In the genomic region with DNA sequence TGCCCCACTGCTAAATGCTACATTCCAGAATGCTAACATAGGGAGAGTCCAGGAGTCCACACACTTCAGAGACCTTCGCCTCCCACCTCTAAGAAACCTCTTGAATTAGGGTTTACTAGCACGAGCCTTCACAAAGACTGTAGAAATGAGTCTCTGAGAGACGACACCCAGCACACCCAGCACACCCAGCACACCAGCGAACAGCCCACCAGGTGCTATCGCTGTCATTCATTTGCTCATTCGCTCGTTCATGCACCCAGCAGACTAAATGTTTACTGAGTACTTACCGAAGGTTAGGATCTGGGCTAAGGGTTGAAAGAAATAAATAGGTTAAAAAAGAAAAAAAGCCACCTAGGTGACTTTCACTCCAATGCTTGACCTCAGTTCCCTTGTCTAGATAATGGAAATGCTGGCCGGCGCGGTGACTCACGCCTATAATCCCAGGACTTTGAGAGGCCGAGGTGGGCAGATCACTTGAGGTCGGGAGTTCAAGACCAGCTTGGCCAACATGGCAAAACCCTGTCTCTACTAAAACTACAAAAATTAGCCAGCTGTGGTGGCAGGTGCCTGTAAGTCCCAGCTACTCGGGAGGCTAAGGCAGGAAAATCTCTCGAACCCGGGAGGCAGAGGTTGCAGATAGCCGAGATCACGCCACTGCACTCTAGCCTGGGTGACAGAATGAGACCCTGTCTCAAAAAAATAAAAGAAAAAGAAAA, we compare ENCODE assay signal across 1 cellular context.
TF ChIP-seq lines count a peak whose summit lies in the region.

No MANE protein-coding gene starts in this region.

TF ChIP-seq in HepG2, 621 proteins besides CTCF, POLR2A, EP300 and RAD21 (continued from another document and continues in another):
- TF ChIP-seq, protein P1, sequence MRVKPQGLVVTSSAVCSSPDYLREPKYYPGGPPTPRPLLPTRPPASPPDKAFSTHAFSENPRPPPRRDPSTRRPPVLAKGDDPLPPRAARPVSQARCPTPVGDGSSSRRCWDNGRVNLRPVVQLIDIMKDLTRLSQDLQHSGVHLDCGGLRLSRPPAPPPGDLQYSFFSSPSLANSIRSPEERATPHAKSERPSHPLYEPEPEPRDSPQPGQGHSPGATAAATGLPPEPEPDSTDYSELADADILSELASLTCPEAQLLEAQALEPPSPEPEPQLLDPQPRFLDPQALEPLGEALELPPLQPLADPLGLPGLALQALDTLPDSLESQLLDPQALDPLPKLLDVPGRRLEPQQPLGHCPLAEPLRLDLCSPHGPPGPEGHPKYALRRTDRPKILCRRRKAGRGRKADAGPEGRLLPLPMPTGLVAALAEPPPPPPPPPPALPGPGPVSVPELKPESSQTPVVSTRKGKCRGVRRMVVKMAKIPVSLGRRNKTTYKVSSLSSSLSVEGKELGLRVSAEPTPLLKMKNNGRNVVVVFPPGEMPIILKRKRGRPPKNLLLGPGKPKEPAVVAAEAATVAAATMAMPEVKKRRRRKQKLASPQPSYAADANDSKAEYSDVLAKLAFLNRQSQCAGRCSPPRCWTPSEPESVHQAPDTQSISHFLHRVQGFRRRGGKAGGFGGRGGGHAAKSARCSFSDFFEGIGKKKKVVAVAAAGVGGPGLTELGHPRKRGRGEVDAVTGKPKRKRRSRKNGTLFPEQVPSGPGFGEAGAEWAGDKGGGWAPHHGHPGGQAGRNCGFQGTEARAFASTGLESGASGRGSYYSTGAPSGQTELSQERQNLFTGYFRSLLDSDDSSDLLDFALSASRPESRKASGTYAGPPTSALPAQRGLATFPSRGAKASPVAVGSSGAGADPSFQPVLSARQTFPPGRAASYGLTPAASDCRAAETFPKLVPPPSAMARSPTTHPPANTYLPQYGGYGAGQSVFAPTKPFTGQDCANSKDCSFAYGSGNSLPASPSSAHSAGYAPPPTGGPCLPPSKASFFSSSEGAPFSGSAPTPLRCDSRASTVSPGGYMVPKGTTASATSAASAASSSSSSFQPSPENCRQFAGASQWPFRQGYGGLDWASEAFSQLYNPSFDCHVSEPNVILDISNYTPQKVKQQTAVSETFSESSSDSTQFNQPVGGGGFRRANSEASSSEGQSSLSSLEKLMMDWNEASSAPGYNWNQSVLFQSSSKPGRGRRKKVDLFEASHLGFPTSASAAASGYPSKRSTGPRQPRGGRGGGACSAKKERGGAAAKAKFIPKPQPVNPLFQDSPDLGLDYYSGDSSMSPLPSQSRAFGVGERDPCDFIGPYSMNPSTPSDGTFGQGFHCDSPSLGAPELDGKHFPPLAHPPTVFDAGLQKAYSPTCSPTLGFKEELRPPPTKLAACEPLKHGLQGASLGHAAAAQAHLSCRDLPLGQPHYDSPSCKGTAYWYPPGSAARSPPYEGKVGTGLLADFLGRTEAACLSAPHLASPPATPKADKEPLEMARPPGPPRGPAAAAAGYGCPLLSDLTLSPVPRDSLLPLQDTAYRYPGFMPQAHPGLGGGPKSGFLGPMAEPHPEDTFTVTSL (CRISPR knock-in tag; IDR thresholded peaks at IDR 0.05; ENCODE audit: borderline replicate concordance), result peak; percentile 13; the same call in 1 of the 2 replicates
- TF ChIP-seq ZNF891 (CRISPR knock-in tag; IDR thresholded peaks at IDR 0.05) (no peak), ZNF263 (CRISPR knock-in tag; IDR thresholded peaks at IDR 0.05) (no peak), KDM3A (CRISPR knock-in tag; IDR thresholded peaks at IDR 0.05; ENCODE audit: low read depth) (no peak), RFX3 (CRISPR knock-in tag; IDR thresholded peaks at IDR 0.05) (no peak), IKZF1 (IDR thresholded peaks at IDR 0.05) (no peak), ESRRA (CRISPR knock-in tag; IDR thresholded peaks at IDR 0.05; ENCODE audit: low read depth) (no peak; the same call in 1 of the 2 replicates), KDM5A (IDR thresholded peaks at IDR 0.05; ENCODE audit: borderline replicate concordance, low read length) (no peak), SIX4 (CRISPR knock-in tag; IDR thresholded peaks at IDR 0.05) (no peak), ZNF577 (CRISPR knock-in tag; IDR thresholded peaks at IDR 0.05; ENCODE audit: borderline replicate concordance, low read depth) (no peak), ZNF619 (CRISPR knock-in tag; IDR thresholded peaks at IDR 0.05) (no peak), ZSCAN31 (CRISPR knock-in tag; IDR thresholded peaks at IDR 0.05; ENCODE audit: low read depth) (peak; percentile 79; the same call in 1 of the 2 replicates), ZNF326 (CRISPR knock-in tag; IDR thresholded peaks at IDR 0.05; ENCODE audit: borderline replicate concordance) (no peak), FOXK2 (IDR thresholded peaks at IDR 0.05) (no peak), ZNF329 (CRISPR knock-in tag; IDR thresholded peaks at IDR 0.05; ENCODE audit: low read depth) (no peak), ATF7 (IDR thresholded peaks at IDR 0.05) (no peak), ATF7 (CRISPR knock-in tag; IDR thresholded peaks at IDR 0.05) (no peak; the same call in 1 of the 2 replicates), RXRA (CRISPR knock-in tag; IDR thresholded peaks at IDR 0.05) (peak; percentile 67; the same call in 1 of the 2 replicates), YEATS4 (CRISPR knock-in tag; IDR thresholded peaks at IDR 0.05; ENCODE audit: borderline replicate concordance) (no peak), ZSCAN29 (CRISPR knock-in tag; conservative IDR thresholded peaks at IDR 0.05) (no peak), ZBTB21 (CRISPR knock-in tag; IDR thresholded peaks at IDR 0.05) (no peak), SNAPC2 (CRISPR knock-in tag; IDR thresholded peaks at IDR 0.05) (no peak), RARA (CRISPR knock-in tag; IDR thresholded peaks at IDR 0.05) (peak; percentile 88), THYN1 (CRISPR knock-in tag; IDR thresholded peaks at IDR 0.05; ENCODE audit: borderline replicate concordance, low read depth) (no peak), SOX5 (CRISPR knock-in tag; IDR thresholded peaks at IDR 0.05; ENCODE audit: borderline replicate concordance) (no peak), POLR2AphosphoS2 (IDR thresholded peaks at IDR 0.05; ENCODE audit: low read depth, low read length) (no peak), ZNF816 (CRISPR knock-in tag; IDR thresholded peaks at IDR 0.05; ENCODE audit: borderline replicate concordance) (no peak), GFI1 (CRISPR knock-in tag; IDR thresholded peaks at IDR 0.05; ENCODE audit: borderline replicate concordance) (peak; percentile 56; the same call in 1 of the 2 replicates), ATAD3A (CRISPR knock-in tag; IDR thresholded peaks at IDR 0.05) (no peak), ZNF3 (CRISPR knock-in tag; IDR thresholded peaks at IDR 0.05) (no peak), ZNF703 (CRISPR knock-in tag; IDR thresholded peaks at IDR 0.05; ENCODE audit: borderline replicate concordance) (no peak), THAP11 (CRISPR knock-in tag; IDR thresholded peaks at IDR 0.05) (no peak; the same call in 1 of the 2 replicates)
- TF ChIP-seq, protein P2, sequence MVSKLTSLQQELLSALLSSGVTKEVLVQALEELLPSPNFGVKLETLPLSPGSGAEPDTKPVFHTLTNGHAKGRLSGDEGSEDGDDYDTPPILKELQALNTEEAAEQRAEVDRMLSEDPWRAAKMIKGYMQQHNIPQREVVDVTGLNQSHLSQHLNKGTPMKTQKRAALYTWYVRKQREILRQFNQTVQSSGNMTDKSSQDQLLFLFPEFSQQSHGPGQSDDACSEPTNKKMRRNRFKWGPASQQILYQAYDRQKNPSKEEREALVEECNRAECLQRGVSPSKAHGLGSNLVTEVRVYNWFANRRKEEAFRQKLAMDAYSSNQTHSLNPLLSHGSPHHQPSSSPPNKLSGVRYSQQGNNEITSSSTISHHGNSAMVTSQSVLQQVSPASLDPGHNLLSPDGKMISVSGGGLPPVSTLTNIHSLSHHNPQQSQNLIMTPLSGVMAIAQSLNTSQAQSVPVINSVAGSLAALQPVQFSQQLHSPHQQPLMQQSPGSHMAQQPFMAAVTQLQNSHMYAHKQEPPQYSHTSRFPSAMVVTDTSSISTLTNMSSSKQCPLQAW (CRISPR knock-in tag; IDR thresholded peaks at IDR 0.05), result no peak
- TF ChIP-seq, protein P3, sequence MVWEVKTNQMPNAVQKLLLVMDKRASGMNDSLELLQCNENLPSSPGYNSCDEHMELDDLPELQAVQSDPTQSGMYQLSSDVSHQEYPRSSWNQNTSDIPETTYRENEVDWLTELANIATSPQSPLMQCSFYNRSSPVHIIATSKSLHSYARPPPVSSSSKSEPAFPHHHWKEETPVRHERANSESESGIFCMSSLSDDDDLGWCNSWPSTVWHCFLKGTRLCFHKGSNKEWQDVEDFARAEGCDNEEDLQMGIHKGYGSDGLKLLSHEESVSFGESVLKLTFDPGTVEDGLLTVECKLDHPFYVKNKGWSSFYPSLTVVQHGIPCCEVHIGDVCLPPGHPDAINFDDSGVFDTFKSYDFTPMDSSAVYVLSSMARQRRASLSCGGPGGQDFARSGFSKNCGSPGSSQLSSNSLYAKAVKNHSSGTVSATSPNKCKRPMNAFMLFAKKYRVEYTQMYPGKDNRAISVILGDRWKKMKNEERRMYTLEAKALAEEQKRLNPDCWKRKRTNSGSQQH (CRISPR knock-in tag; IDR thresholded peaks at IDR 0.05; ENCODE audit: low read depth), result 0 out of 2 replicates have a peak, but pooled peaks have one; percentile 42
- TF ChIP-seq, protein P4, sequence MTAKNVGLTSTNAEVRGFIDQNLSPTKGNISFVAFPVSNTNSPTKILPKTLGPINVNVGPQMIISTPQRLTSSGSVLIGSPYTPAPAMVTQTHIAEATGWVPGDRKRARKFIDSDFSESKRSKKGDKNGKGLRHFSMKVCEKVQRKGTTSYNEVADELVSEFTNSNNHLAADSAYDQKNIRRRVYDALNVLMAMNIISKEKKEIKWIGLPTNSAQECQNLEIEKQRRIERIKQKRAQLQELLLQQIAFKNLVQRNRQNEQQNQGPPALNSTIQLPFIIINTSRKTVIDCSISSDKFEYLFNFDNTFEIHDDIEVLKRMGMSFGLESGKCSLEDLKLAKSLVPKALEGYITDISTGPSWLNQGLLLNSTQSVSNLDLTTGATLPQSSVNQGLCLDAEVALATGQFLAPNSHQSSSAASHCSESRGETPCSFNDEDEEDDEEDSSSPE (CRISPR knock-in tag; IDR thresholded peaks at IDR 0.05), result no peak
- TF ChIP-seq, protein P5, sequence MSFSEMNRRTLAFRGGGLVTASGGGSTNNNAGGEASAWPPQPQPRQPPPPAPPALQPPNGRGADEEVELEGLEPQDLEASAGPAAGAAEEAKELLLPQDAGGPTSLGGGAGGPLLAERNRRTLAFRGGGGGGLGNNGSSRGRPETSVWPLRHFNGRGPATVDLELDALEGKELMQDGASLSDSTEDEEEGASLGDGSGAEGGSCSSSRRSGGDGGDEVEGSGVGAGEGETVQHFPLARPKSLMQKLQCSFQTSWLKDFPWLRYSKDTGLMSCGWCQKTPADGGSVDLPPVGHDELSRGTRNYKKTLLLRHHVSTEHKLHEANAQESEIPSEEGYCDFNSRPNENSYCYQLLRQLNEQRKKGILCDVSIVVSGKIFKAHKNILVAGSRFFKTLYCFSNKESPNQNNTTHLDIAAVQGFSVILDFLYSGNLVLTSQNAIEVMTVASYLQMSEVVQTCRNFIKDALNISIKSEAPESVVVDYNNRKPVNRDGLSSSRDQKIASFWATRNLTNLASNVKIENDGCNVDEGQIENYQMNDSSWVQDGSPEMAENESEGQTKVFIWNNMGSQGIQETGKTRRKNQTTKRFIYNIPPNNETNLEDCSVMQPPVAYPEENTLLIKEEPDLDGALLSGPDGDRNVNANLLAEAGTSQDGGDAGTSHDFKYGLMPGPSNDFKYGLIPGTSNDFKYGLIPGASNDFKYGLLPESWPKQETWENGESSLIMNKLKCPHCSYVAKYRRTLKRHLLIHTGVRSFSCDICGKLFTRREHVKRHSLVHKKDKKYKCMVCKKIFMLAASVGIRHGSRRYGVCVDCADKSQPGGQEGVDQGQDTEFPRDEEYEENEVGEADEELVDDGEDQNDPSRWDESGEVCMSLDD (CRISPR knock-in tag; IDR thresholded peaks at IDR 0.05; ENCODE audit: borderline replicate concordance), result no peak
- TF ChIP-seq, protein P6, sequence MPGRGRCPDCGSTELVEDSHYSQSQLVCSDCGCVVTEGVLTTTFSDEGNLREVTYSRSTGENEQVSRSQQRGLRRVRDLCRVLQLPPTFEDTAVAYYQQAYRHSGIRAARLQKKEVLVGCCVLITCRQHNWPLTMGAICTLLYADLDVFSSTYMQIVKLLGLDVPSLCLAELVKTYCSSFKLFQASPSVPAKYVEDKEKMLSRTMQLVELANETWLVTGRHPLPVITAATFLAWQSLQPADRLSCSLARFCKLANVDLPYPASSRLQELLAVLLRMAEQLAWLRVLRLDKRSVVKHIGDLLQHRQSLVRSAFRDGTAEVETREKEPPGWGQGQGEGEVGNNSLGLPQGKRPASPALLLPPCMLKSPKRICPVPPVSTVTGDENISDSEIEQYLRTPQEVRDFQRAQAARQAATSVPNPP (CRISPR knock-in tag; IDR thresholded peaks at IDR 0.05), result no peak
- TF ChIP-seq, protein P7, sequence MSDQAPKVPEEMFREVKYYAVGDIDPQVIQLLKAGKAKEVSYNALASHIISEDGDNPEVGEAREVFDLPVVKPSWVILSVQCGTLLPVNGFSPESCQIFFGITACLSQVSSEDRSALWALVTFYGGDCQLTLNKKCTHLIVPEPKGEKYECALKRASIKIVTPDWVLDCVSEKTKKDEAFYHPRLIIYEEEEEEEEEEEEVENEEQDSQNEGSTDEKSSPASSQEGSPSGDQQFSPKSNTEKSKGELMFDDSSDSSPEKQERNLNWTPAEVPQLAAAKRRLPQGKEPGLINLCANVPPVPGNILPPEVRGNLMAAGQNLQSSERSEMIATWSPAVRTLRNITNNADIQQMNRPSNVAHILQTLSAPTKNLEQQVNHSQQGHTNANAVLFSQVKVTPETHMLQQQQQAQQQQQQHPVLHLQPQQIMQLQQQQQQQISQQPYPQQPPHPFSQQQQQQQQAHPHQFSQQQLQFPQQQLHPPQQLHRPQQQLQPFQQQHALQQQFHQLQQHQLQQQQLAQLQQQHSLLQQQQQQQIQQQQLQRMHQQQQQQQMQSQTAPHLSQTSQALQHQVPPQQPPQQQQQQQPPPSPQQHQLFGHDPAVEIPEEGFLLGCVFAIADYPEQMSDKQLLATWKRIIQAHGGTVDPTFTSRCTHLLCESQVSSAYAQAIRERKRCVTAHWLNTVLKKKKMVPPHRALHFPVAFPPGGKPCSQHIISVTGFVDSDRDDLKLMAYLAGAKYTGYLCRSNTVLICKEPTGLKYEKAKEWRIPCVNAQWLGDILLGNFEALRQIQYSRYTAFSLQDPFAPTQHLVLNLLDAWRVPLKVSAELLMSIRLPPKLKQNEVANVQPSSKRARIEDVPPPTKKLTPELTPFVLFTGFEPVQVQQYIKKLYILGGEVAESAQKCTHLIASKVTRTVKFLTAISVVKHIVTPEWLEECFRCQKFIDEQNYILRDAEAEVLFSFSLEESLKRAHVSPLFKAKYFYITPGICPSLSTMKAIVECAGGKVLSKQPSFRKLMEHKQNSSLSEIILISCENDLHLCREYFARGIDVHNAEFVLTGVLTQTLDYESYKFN (CRISPR knock-in tag; conservative IDR thresholded peaks at IDR 0.05), result peak; percentile 83
- TF ChIP-seq, protein P8, sequence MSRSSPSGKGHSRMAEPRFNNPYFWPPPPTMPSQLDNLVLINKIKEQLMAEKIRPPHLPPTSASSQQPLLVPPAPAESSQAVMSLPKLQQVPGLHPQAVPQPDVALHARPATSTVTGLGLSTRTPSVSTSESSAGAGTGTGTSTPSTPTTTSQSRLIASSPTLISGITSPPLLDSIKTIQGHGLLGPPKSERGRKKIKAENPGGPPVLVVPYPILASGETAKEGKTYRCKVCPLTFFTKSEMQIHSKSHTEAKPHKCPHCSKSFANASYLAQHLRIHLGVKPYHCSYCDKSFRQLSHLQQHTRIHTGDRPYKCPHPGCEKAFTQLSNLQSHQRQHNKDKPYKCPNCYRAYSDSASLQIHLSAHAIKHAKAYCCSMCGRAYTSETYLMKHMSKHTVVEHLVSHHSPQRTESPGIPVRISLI (CRISPR knock-in tag; IDR thresholded peaks at IDR 0.05; ENCODE audit: borderline replicate concordance), result peak; percentile 78
